Comparison of ENCODE assay signal across 9 cellular contexts in the genomic region with DNA sequence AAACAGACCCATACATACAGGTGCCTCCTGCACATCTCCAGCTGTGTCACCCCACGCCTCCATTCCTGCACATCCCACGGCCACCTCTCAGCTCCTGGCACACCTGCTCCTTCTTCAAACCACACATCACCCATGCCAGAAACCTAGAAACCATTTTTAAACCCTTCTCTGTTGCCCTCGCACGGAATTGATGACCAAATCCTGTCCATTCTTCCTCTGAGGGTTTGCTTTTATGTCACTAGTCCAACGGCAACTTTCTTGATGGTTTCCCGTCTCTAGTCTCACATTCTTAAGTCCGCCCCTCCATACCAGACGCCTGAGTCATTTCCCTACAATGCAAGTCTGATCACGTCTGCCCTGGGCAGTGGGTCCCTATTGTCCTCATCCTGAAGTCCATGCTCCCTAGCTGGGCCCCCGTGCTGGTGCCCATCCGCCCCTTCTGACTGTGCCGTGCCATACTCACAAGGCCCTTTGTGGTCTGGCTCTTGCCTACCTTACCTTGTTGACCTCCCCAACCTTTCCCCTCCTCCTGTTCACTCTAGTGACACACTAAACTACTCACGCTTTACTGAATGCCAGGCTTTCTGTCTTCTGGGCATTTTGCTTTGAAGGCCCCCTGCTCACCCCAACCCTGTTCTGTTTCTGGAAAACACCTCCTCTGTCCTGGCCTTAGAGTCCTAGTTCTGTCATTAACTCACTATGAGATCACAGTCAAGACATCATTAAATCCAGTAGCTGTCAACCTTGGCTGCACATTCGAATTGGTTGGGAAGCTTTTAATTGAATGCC. TPM values are rescaled to one million over a fixed set of nuclear protein-coding genes. Genes with fewer than 3 reads are reported as not detected.
DNase-seq lines count a peak whose midpoint lies in the region; ATAC-seq and TF ChIP-seq lines count a peak whose summit lies in the region.
"Had no signal": no experiment of that assay in that cellular context is flagged by ENCODE, and none has a peak within 500 bp of the region (broad histone marks: within the 10 kb centered on the region; RNA-seq: fewer than 3 reads in every experiment).

No MANE protein-coding gene starts in this region.

- H3K27ac ChIP-seq in upper lobe of right lung (peak overlapping the region; percentile 51), uterus (no peak overlapping the region)

- H3K4me3 ChIP-seq in upper lobe of right lung (no peak overlapping the region), uterus (no peak overlapping the region)
- H3K4me3 ChIP-seq: HAP-1 had no signal

- H3K4me1 ChIP-seq in upper lobe of right lung (peaks cover 85% of the 10 kb centered on the region), uterus (peaks cover 0 to 8% of the 10 kb centered on the region in 2 donors)
- H3K4me1 ChIP-seq: HAP-1 had no signal

- peak; percentile 87 for DNase-seq in AG20443 (ENCODE audit: low spot score)
- peak; percentile 98 for DNase-seq in astrocyte of the hippocampus (ENCODE audit: low read depth, low spot score)
- peak; percentile 19 to 30 for DNase-seq in left colon
- no peak for DNase-seq in upper lobe of right lung
- no peak for DNase-seq in uterus
- no peak for DNase-seq in cerebellar nuclear complex (lab: John Stamatoyannopoulos, UW)

- ATAC-seq in left colon (no peak), upper lobe of right lung (no peak), HG02763 (IDR thresholded peaks at IDR 0.05; ENCODE audit: unreplicated experiment) (no peak)

- H3K27me3 ChIP-seq in upper lobe of right lung (no peaks in the 10 kb centered on the region), uterus (no peaks in the 10 kb centered on the region)

- peak; percentile 24; the same call in 1 of the 2 replicates for TF ChIP-seq RAD21 in Ishikawa (IDR thresholded peaks at IDR 0.05; ENCODE audit: low read depth)

- TF ChIP-seq POLR2A in uterus (IDR thresholded peaks at IDR 0.05): no peak

- H3K9me3 ChIP-seq in upper lobe of right lung: no peaks in the 10 kb centered on the region
- no peaks in the 10 kb centered on the region for H3K9me3 ChIP-seq in uterus
- H3K9me3 ChIP-seq: HAP-1 had no signal

- intact Hi-C loops in left colon (cut with DNase I, micrococcal nuclease): no loop called here
- intact Hi-C loops in upper lobe of right lung (cut with DNase I): no loop called here
- intact Hi-C loops in uterus (cut with DNase I; ENCODE audit: low total_unique reads): no loop called here

- H3K36me3 ChIP-seq in upper lobe of right lung (no peaks in the 10 kb centered on the region), uterus (no peaks in the 10 kb centered on the region)

- TF ChIP-seq CTCF in upper lobe of right lung (IDR thresholded peaks at IDR 0.05) (no peak), uterus (IDR thresholded peaks at IDR 0.05) (no peak)

- TF ChIP-seq EP300 in Ishikawa (IDR thresholded peaks at IDR 0.05; ENCODE audit: borderline replicate concordance): peak; percentile 98

TF ChIP-seq in Ishikawa, 13 proteins besides CTCF, POLR2A, EP300 and RAD21:
- peak; percentile 96 for TF ChIP-seq FOXM1 (IDR thresholded peaks at IDR 0.05; ENCODE audit: borderline replicate concordance, low read depth)
- peak; percentile 90 for TF ChIP-seq NFIC (IDR thresholded peaks at IDR 0.05)
- peak; percentile 98 for TF ChIP-seq TCF12 (IDR thresholded peaks at IDR 0.05; ENCODE audit: low read depth)
- TF ChIP-seq, protein P1, sequence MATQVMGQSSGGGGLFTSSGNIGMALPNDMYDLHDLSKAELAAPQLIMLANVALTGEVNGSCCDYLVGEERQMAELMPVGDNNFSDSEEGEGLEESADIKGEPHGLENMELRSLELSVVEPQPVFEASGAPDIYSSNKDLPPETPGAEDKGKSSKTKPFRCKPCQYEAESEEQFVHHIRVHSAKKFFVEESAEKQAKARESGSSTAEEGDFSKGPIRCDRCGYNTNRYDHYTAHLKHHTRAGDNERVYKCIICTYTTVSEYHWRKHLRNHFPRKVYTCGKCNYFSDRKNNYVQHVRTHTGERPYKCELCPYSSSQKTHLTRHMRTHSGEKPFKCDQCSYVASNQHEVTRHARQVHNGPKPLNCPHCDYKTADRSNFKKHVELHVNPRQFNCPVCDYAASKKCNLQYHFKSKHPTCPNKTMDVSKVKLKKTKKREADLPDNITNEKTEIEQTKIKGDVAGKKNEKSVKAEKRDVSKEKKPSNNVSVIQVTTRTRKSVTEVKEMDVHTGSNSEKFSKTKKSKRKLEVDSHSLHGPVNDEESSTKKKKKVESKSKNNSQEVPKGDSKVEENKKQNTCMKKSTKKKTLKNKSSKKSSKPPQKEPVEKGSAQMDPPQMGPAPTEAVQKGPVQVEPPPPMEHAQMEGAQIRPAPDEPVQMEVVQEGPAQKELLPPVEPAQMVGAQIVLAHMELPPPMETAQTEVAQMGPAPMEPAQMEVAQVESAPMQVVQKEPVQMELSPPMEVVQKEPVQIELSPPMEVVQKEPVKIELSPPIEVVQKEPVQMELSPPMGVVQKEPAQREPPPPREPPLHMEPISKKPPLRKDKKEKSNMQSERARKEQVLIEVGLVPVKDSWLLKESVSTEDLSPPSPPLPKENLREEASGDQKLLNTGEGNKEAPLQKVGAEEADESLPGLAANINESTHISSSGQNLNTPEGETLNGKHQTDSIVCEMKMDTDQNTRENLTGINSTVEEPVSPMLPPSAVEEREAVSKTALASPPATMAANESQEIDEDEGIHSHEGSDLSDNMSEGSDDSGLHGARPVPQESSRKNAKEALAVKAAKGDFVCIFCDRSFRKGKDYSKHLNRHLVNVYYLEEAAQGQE (IDR thresholded peaks at IDR 0.05; ENCODE audit: low read depth): no peak
- TF ChIP-seq, protein P2, sequence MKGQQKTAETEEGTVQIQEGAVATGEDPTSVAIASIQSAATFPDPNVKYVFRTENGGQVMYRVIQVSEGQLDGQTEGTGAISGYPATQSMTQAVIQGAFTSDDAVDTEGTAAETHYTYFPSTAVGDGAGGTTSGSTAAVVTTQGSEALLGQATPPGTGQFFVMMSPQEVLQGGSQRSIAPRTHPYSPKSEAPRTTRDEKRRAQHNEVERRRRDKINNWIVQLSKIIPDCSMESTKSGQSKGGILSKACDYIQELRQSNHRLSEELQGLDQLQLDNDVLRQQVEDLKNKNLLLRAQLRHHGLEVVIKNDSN (IDR thresholded peaks at IDR 0.05): no peak
- no peak for TF ChIP-seq TAF1 (IDR thresholded peaks at IDR 0.05; ENCODE audit: low read depth)
- TF ChIP-seq YY1 (IDR thresholded peaks at IDR 0.05; ENCODE audit: low read depth): peak; percentile 54; the same call in 1 of the 2 replicates
- 0 out of 2 replicates have a peak, but pooled peaks have one; percentile 40 for TF ChIP-seq EGR1 (IDR thresholded peaks at IDR 0.05)
- TF ChIP-seq, protein P3, sequence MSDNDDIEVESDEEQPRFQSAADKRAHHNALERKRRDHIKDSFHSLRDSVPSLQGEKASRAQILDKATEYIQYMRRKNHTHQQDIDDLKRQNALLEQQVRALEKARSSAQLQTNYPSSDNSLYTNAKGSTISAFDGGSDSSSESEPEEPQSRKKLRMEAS (IDR thresholded peaks at IDR 0.05): peak; percentile 80; the same call in 1 of the 2 replicates
- TF ChIP-seq ZBTB7A (IDR thresholded peaks at IDR 0.05; ENCODE audit: low read depth): peak; percentile 76
- TF ChIP-seq CEBPB (IDR thresholded peaks at IDR 0.05): no peak
- TF ChIP-seq CREB1 (IDR thresholded peaks at IDR 0.05; ENCODE audit: low read depth): no peak
- TF ChIP-seq TEAD4 (IDR thresholded peaks at IDR 0.05): peak; percentile 98

RNA-seq across cellular contexts. Expression of a gene that starts 17.6 kb away (rescaled TPM):
- 10 to 100 TPM; 59.0 to 82.7 TPM for total RNA-seq in left colon
- 12.9 TPM for total RNA-seq in upper lobe of right lung
- 10 to 100 TPM in 3 of 4 donors, 1 to 10 TPM in 1; 4.6 to 76.2 (median 28.2) TPM for total RNA-seq in uterus

Comparison
In these comparisons a context has a peak if more than half of its experiments do, and no peak if none do; other contexts are left out.
1. DNase-seq: peak in AG20443 (single experiment), astrocyte of the hippocampus (single experiment) and left colon (2 of 2); none in upper lobe of right lung (single experiment), uterus (0 of 2) and cerebellar nuclear complex (0 of 2).